15 cellular contexts compared by ENCODE assay signal in genomic region chr11:45745065-45745811, GRCh38. TPM values are rescaled to one million over a fixed set of nuclear protein-coding genes. Genes with fewer than 3 reads are reported as not detected.
DNase-seq lines count a peak whose midpoint lies in the region; ATAC-seq and TF ChIP-seq lines count a peak whose summit lies in the region.
"Had no signal": no experiment of that assay in that cellular context is flagged by ENCODE, and none has a peak within 500 bp of the region (broad histone marks: within the 10 kb centered on the region; RNA-seq: fewer than 3 reads in every experiment).

No MANE protein-coding gene starts in this region.

- peak overlapping the region; percentile 44 for H3K27ac ChIP-seq in cardiac muscle cell
- peak overlapping the region; percentile 43 to 82 for H3K27ac ChIP-seq in tibial artery
- H3K27ac ChIP-seq in CD4-positive, alpha-beta memory T cell (ENCODE audit: low read depth, low read length) = no peak overlapping the region
- H3K27ac ChIP-seq: C4-2B, PC-9 had no signal

- CTCF ChIA-PET in CD4-positive, alpha-beta memory T cell (lab: Charles Lee; ENCODE audit: partially characterized antibody) = no interaction called here

- TF ChIP-seq CTCF in cardiac muscle cell (IDR thresholded peaks at IDR 0.05; ENCODE audit: low read depth, low read length) (no peak), nephron (IDR thresholded peaks at IDR 0.05; ENCODE audit: unreplicated experiment in 3 of 3) (no peak), tibial artery (IDR thresholded peaks at IDR 0.05) (no peak)

- intact Hi-C loops in tibial artery (cut with DNase I; ENCODE audit: low total_unique reads) = no loop called here
- intact Hi-C loops in CD4-positive, alpha-beta memory T cell (cut with micrococcal nuclease) = no loop called here

- DNase-seq in anterior cingulate cortex (lab: John Stamatoyannopoulos, UW) = peak in 44 of 58 donors; percentile 10 to 81 (median 44)
- peak; percentile 46 to 73 for DNase-seq in cardiac muscle cell (ENCODE audit: low read depth in 1 of 2, low spot score in 1 of 2)
- DNase-seq in tibial artery = peak; percentile 60 to 92
- DNase-seq in activated CD8-positive, alpha-beta memory T cell treated with anti-CD3 and anti-CD28 coated beads, Interleukin-2, amount 50 U/mL, for 48 hours = no peak
- no peak for DNase-seq in CD4-positive, alpha-beta memory T cell
- no peak for DNase-seq in GM19238 (ENCODE audit: insufficient read length, low spot score)
- DNase-seq: activated T-cell treated with anti-CD3 and anti-CD28 coated beads, Interleukin-2, amount 50 U/mL, for 4 hours; amniotic stem cell; effector memory CD8-positive, alpha-beta T cell; NCI-H1092 treated with DMSO at 0.1 percent for 48 hours; NCI-H226; PC-9 had no signal

- H3K4me1 Mint-ChIP-seq in nephron = peaks cover 16% of the 10 kb centered on the region
- H3K4me1 Mint-ChIP-seq in CD4-positive, alpha-beta memory T cell = no peaks in the 10 kb centered on the region

- H3K4me1 ChIP-seq in cardiac muscle cell (ENCODE audit: low read depth) = peaks cover 31% of the 10 kb centered on the region
- H3K4me1 ChIP-seq in tibial artery = peaks cover 0 to 43% (median 5%) of the 10 kb centered on the region in 4 donors
- no peaks in the 10 kb centered on the region for H3K4me1 ChIP-seq in CD4-positive, alpha-beta memory T cell (ENCODE audit: insufficient read depth, low read length)

- H3K4me3 ChIP-seq in cardiac muscle cell (no peak overlapping the region), tibial artery (peak overlapping the region in 1 of 2 donors; percentile 27)
- no peak overlapping the region for H3K4me3 ChIP-seq in CD4-positive, alpha-beta memory T cell (ENCODE audit: low read length in 2 of 2)
- H3K4me3 ChIP-seq: PC-9 had no signal

- no peaks in the 10 kb centered on the region for H3K9me3 ChIP-seq in cardiac muscle cell (ENCODE audit: low read depth)
- no peaks in the 10 kb centered on the region for H3K9me3 ChIP-seq in tibial artery
- H3K9me3 ChIP-seq in CD4-positive, alpha-beta memory T cell (ENCODE audit: control insufficient read depth in 1 of 2, low read length in 2 of 2) = no peaks in the 10 kb centered on the region

- POLR2A ChIA-PET in CD4-positive, alpha-beta memory T cell (lab: Charles Lee; ENCODE audit: partially characterized antibody) = no interaction called here

- peak overlapping the region in 2 of 3 experiments; percentile 46 to 72 for H3K27ac Mint-ChIP-seq in nephron
- H3K27ac Mint-ChIP-seq in CD4-positive, alpha-beta memory T cell = no peak overlapping the region
- H3K27ac Mint-ChIP-seq: effector memory CD8-positive, alpha-beta T cell had no signal

- H3K36me3 ChIP-seq in cardiac muscle cell = no peaks in the 10 kb centered on the region
- no peaks in the 10 kb centered on the region for H3K36me3 ChIP-seq in tibial artery
- H3K36me3 ChIP-seq in CD4-positive, alpha-beta memory T cell (ENCODE audit: insufficient read depth, low read length) = no peaks in the 10 kb centered on the region

- H3K27me3 ChIP-seq in cardiac muscle cell (no peaks in the 10 kb centered on the region), tibial artery (no peaks in the 10 kb centered on the region)
- H3K27me3 ChIP-seq in CD4-positive, alpha-beta memory T cell (ENCODE audit: insufficient read depth, low read length) = no peaks in the 10 kb centered on the region

- H3K9me3 Mint-ChIP-seq in nephron = no peaks in the 10 kb centered on the region
- no peaks in the 10 kb centered on the region for H3K9me3 Mint-ChIP-seq in CD4-positive, alpha-beta memory T cell
- H3K9me3 Mint-ChIP-seq: activated T-cell treated with anti-CD3 and anti-CD28 coated beads, Interleukin-2, amount 50 U/mL, for 4 hours; effector memory CD8-positive, alpha-beta T cell had no signal

- no peak for ATAC-seq in HG02840 (IDR thresholded peaks at IDR 0.05; ENCODE audit: low FRiP score, unreplicated experiment)
- ATAC-seq: activated T-cell treated with anti-CD3 and anti-CD28 coated beads, Interleukin-2, amount 50 U/mL, for 4 hours; effector memory CD8-positive, alpha-beta T cell had no signal

- H3K4me3 Mint-ChIP-seq in nephron = no peak overlapping the region
- H3K4me3 Mint-ChIP-seq in CD4-positive, alpha-beta memory T cell = no peak overlapping the region
- H3K4me3 Mint-ChIP-seq: activated T-cell treated with anti-CD3 and anti-CD28 coated beads, Interleukin-2, amount 50 U/mL, for 4 hours; effector memory CD8-positive, alpha-beta T cell had no signal

- peaks cover 6% of the 10 kb centered on the region for H3K27me3 Mint-ChIP-seq in nephron (ENCODE audit: low read depth)
- H3K27me3 Mint-ChIP-seq in CD4-positive, alpha-beta memory T cell = peaks cover 6 to 12% of the 10 kb centered on the region in 2 donors

- H3K36me3 Mint-ChIP-seq in nephron (ENCODE audit: low read depth) = no peaks in the 10 kb centered on the region
- H3K36me3 Mint-ChIP-seq in CD4-positive, alpha-beta memory T cell = no peaks in the 10 kb centered on the region

RNA-seq across cellular contexts. Expression of gene SLC35C1, which starts 59.7 kb away (rescaled TPM):
- total RNA-seq in cardiac muscle cell = 8.1 TPM in 2 replicates
- 7.1 and 15.1 TPM in 2 replicates for polyA plus RNA-seq in cardiac muscle cell
- 10 to 100 TPM; 20.3 to 21.5 TPM for total RNA-seq in CD4-positive, alpha-beta memory T cell
- 10 to 100 TPM; 18.6 to 19.9 TPM for polyA plus RNA-seq in CD4-positive, alpha-beta memory T cell

Comparison
In these comparisons a context has a peak if more than half of its experiments do, and no peak if none do; other contexts are left out.
1. DNase-seq: peak in anterior cingulate cortex (44 of 58), cardiac muscle cell (2 of 2) and tibial artery (2 of 2); none in activated CD8-positive, alpha-beta memory T cell treated with anti-CD3 and anti-CD28 coated beads, Interleukin-2, amount 50 U/mL, for 48 hours (single experiment), CD4-positive, alpha-beta memory T cell (0 of 5) and GM19238 (single experiment).
2. H3K27ac Mint-ChIP-seq: peak in nephron (2 of 3); none in CD4-positive, alpha-beta memory T cell (0 of 7).